Comparison of ENCODE assay signal across 7 cellular contexts in the genomic region with DNA sequence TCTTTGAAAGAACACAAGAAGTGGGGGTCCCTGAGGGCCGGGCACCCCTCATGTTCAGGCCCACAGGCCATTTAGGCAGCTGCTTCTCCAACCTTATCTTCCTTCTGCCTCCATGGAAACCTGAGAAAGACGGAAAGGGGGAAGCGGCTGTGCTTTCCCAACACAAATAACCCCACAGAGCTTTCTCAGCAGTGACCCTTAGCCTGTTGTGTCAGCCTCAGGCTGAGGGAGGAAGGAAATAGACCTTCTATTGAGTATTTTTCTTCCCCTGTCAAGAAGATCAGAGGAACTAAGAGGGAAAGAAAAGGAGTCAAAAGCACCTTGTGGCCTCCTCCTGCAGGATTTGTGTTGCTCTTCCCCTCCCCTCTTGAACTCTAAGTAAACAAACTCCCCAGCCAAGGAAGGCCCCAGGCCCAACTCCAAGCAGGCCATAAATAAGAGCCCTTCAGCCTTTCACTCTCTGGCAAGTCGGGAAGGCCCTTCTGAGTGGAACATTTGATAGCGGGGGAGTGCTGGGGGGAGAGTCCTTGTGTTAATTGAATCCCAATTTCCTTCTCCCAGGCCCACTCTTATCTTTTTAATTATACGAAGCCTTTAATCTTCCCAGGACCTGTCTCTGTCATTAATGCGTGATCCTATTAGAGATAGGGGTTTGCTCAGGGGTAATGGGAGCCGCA.
DNase-seq lines count a peak whose midpoint lies in the region; ATAC-seq and TF ChIP-seq lines count a peak whose summit lies in the region.
"Not testable (repeated sequence)": the region's sequence is repeated elsewhere in the genome, so short reads cannot be mapped to it uniquely, and the experiment has no call there.

No MANE protein-coding gene starts in this region.

- not testable (repeated sequence) for H3K18ac ChIP-seq in H9 (ENCODE audit: insufficient read length, low read depth, low read length)

- not testable (repeated sequence) for H3K4me1 ChIP-seq in H9 (ENCODE audit: insufficient read depth, low read length); cardiac muscle cell (ENCODE audit: low read depth)
- H3K4me1 ChIP-seq in lower lobe of right lung = peaks cover 12% of the 10 kb centered on the region

- H2AFZ ChIP-seq in H9 (ENCODE audit: low read length) = not testable (repeated sequence)

- not testable (repeated sequence) for H3K4ac ChIP-seq in H9 (ENCODE audit: low read depth, low read length)

- TF ChIP-seq CTCF in H9 (conservative IDR thresholded peaks at IDR 0.05); MCF 10A (IDR thresholded peaks at IDR 0.05; ENCODE audit: unreplicated experiment); cardiac muscle cell (IDR thresholded peaks at IDR 0.05; ENCODE audit: low read depth, low read length); lower lobe of right lung (IDR thresholded peaks at IDR 0.05); neural crest cell (conservative IDR thresholded peaks at IDR 0.05); type B pancreatic cell (conservative IDR thresholded peaks at IDR 0.05): not testable (repeated sequence)

- not testable (repeated sequence) for H3K79me1 ChIP-seq in H9 (ENCODE audit: insufficient read depth, low read depth, low read length, poor library complexity, severe bottlenecking)

- peak; percentile 71 to 74 for ATAC-seq in lower lobe of right lung

- not testable (repeated sequence) for H3K27me3 Mint-ChIP-seq in H9 (ENCODE audit: low read depth); MCF 10A (ENCODE audit: insufficient read depth, unreplicated experiment); neural crest cell (ENCODE audit: low read depth); type B pancreatic cell

- H3K23ac ChIP-seq in H9 (ENCODE audit: insufficient read length, low read depth, low read length) = not testable (repeated sequence)

- H3K36me3 ChIP-seq in cardiac muscle cell, lower lobe of right lung: not testable (repeated sequence)

- not testable (repeated sequence) for H3K79me2 ChIP-seq in H9 (ENCODE audit: insufficient read depth, low read length)

- not testable (repeated sequence) for H3K36me3 Mint-ChIP-seq in H9 (ENCODE audit: insufficient read depth in 1 of 3, low read depth in 3 of 3); MCF 10A (ENCODE audit: insufficient read depth, unreplicated experiment); neural crest cell (ENCODE audit: low read depth); type B pancreatic cell

- H2AK5ac ChIP-seq in H9 (ENCODE audit: insufficient read length, low read length) = not testable (repeated sequence)

- CTCF ChIA-PET in MCF 10A (lab: Yijun Ruan, JAX) = interaction anchor here (2.1 kb wide), 1 partner anchor 35 kb away, joined by 6 read pairs; no protein-coding TSS in a partner anchor

- H3K27ac Mint-ChIP-seq in H9 (peak overlapping the region in 2 of 3 experiments; percentile 42 to 84; a peak in 2 of 7 replicates), MCF 10A (ENCODE audit: low read depth, unreplicated experiment) (peak overlapping the region; percentile 39), neural crest cell (ENCODE audit: unreplicated experiment) (peak overlapping the region; percentile 38)
- not testable (repeated sequence) for H3K27ac Mint-ChIP-seq in type B pancreatic cell

- H2BK5ac ChIP-seq in H9 (ENCODE audit: insufficient read length, low read length) = not testable (repeated sequence)

- not testable (repeated sequence) for H3K4me3 Mint-ChIP-seq in H9; MCF 10A (ENCODE audit: unreplicated experiment)
- H3K4me3 Mint-ChIP-seq in neural crest cell (peak overlapping the region; percentile 4), type B pancreatic cell (peak overlapping the region; percentile 54)

- not testable (repeated sequence) for H4K91ac ChIP-seq in H9 (ENCODE audit: insufficient read length, low read depth, low read length)

- not testable (repeated sequence) for H3K4me3 ChIP-seq in cardiac muscle cell, lower lobe of right lung

- no CpG with 5 or more reads among the region's 8 CpGs for WGBS in H9 (ENCODE audit: extremely low coverage, insufficient read length, low lambda C conversion rate)

- H2BK12ac ChIP-seq in H9 (ENCODE audit: insufficient read length, low read depth, low read length) = not testable (repeated sequence)

- H3K9me3 Mint-ChIP-seq in H9; MCF 10A (ENCODE audit: unreplicated experiment); neural crest cell; type B pancreatic cell: not testable (repeated sequence)

- BruUV-seq in MCF 10A (replicated peaks; lab: Mats Ljungman, UMichigan) = not testable (repeated sequence)

- not testable (repeated sequence) for H3K4me1 Mint-ChIP-seq in H9
- peaks cover 15% of the 10 kb centered on the region for H3K4me1 Mint-ChIP-seq in MCF 10A (ENCODE audit: insufficient read depth, unreplicated experiment)
- peaks cover 49% of the 10 kb centered on the region for H3K4me1 Mint-ChIP-seq in neural crest cell
- H3K4me1 Mint-ChIP-seq in type B pancreatic cell (ENCODE audit: unreplicated experiment) = peaks cover 22% of the 10 kb centered on the region

- H2BK20ac ChIP-seq in H9 (ENCODE audit: low read depth, low read length, poor library complexity, severe bottlenecking) = not testable (repeated sequence)

- not testable (repeated sequence) for H4K20me1 ChIP-seq in H9 (ENCODE audit: control insufficient read depth, insufficient read depth, insufficient read length)

- POLR2A ChIA-PET in MCF 10A (lab: Yijun Ruan, JAX) = not testable (repeated sequence)

- not testable (repeated sequence) for H2BK15ac ChIP-seq in H9 (ENCODE audit: low read depth, low read length)

- H4K5ac ChIP-seq in H9 (ENCODE audit: insufficient read length, low read depth, low read length) = not testable (repeated sequence)

- H3K56ac ChIP-seq in H9 (ENCODE audit: insufficient read length, low read depth, low read length) = not testable (repeated sequence)

- not testable (repeated sequence) for H2BK120ac ChIP-seq in H9 (ENCODE audit: low read depth, low read length, poor library complexity, severe bottlenecking)

- H3K4me2 ChIP-seq in H9 (ENCODE audit: insufficient read depth, insufficient read length, low read length) = not testable (repeated sequence)

- H3K23me2 ChIP-seq in H9 (ENCODE audit: insufficient read length, low read depth, low read length, poor library complexity, severe bottlenecking) = not testable (repeated sequence)

- not testable (repeated sequence) for H3K9me3 ChIP-seq in H9 (ENCODE audit: control insufficient read depth, low read depth, low read length); cardiac muscle cell (ENCODE audit: low read depth); lower lobe of right lung

- H3K27me3 ChIP-seq in H9 (ENCODE audit: insufficient read depth, low read length); cardiac muscle cell; lower lobe of right lung (ENCODE audit: low read depth): not testable (repeated sequence)

- not testable (repeated sequence) for DNase-seq in H9; MCF 10A (ENCODE audit: unreplicated experiment); cardiac muscle cell (ENCODE audit: low read depth in 1 of 2, low spot score in 1 of 2); lower lobe of right lung; neural crest cell (ENCODE audit: low read depth, low spot score); type B pancreatic cell (ENCODE audit: extremely low spot score, unreplicated experiment)
- DNase-seq in NCI-H82 (lab: John Stamatoyannopoulos, UW) = peak; percentile 96

- intact Hi-C loops in MCF 10A (cut with micrococcal nuclease); lower lobe of right lung (cut with DNase I): not testable (repeated sequence)

- not testable (repeated sequence) for H3K14ac ChIP-seq in H9 (ENCODE audit: insufficient read depth, low read length)

- H4K8ac ChIP-seq in H9 (replicated peaks; ENCODE audit: insufficient read length, low read depth, low read length) = not testable (repeated sequence)

- H3K27ac ChIP-seq in H9 (ENCODE audit: insufficient read length, low read depth, low read length) = not testable (repeated sequence)
- H3K27ac ChIP-seq in cardiac muscle cell = peak overlapping the region; percentile 48
- peak overlapping the region; percentile 77 for H3K27ac ChIP-seq in lower lobe of right lung

- not testable (repeated sequence) for H3T11ph ChIP-seq in H9 (ENCODE audit: low read length)

- not testable (repeated sequence) for H3K9ac ChIP-seq in H9 (ENCODE audit: extremely low read depth, insufficient read length, low read length)
